In genomic region chr2:197354169-197354558, GRCh38 we compare ENCODE assay signal across 24 cellular contexts. TPM values are rescaled to one million over a fixed set of nuclear protein-coding genes. Genes with fewer than 3 reads are reported as not detected.
DNase-seq lines count a peak whose midpoint lies in the region; ATAC-seq, FAIRE-seq and TF ChIP-seq lines count a peak whose summit lies in the region.
"Had no signal": no experiment of that assay in that cellular context is flagged by ENCODE, and none has a peak within 500 bp of the region (broad histone marks: within the 10 kb centered on the region; RNA-seq: fewer than 3 reads in every experiment).

No MANE protein-coding gene starts in this region.

- no peaks in the 10 kb centered on the region for H3K9me3 Mint-ChIP-seq in T-helper 2 cell treated with Interferon-gamma antibody and Interleukin-4, amounts not matched to agents 5 μg/mL and 100 μg/mL, for 36 hours
- H3K9me3 Mint-ChIP-seq: CD4-positive, alpha-beta T cell; CD8-positive, alpha-beta memory T cell; HFFc6 had no signal

- no peak overlapping the region for H2AFZ ChIP-seq in SU-DHL-6 (ENCODE audit: low read depth, low read length, severe bottlenecking)

- no peaks in the 10 kb centered on the region for H3K36me3 Mint-ChIP-seq in T-helper 2 cell treated with Interferon-gamma antibody and Interleukin-4, amounts not matched to agents 5 μg/mL and 100 μg/mL, for 36 hours (ENCODE audit: low read depth)
- H3K36me3 Mint-ChIP-seq: CD14-positive monocyte; CD8-positive, alpha-beta memory T cell had no signal

- H3K27ac ChIP-seq in SU-DHL-6 (ENCODE audit: low read depth, low read length) (no peak overlapping the region), small intestine (ENCODE audit: low read depth in 1 of 2, low read length in 1 of 2) (no peak overlapping the region)
- H3K27ac ChIP-seq: 22Rv1; BLaER1 treated with 17β-estradiol and CSF1 and Interleukin-3, amounts not matched to agents 10 nM and 100 nM had no signal

- H3K4me2 ChIP-seq in SU-DHL-6 (ENCODE audit: low read depth, low read length, poor library complexity, severe bottlenecking) = peak overlapping the region; percentile 71
- H3K4me2 ChIP-seq: BLaER1 treated with 17β-estradiol and CSF1 and Interleukin-3, amounts not matched to agents 10 nM and 100 nM had no signal

- peaks cover 40% of the 10 kb centered on the region for H3K79me2 ChIP-seq in SU-DHL-6 (ENCODE audit: insufficient read depth, low read length)

- peaks cover 10% of the 10 kb centered on the region for H3K4me1 Mint-ChIP-seq in T-helper 2 cell treated with Interferon-gamma antibody and Interleukin-4, amounts not matched to agents 5 μg/mL and 100 μg/mL, for 36 hours (ENCODE audit: low read depth)

- no peak for TF ChIP-seq CTCF in SU-DHL-6 (IDR thresholded peaks at IDR 0.05; ENCODE audit: insufficient read depth, low read length, poor library complexity, severe bottlenecking)

- peak overlapping the region; percentile 60; the same call in 1 of the 2 replicates for H3K9ac ChIP-seq in SU-DHL-6 (ENCODE audit: low read length)
- H3K9ac ChIP-seq: BLaER1 treated with 17β-estradiol and CSF1 and Interleukin-3, amounts not matched to agents 10 nM and 100 nM had no signal

- H3K27ac Mint-ChIP-seq in T-helper 2 cell treated with Interferon-gamma antibody and Interleukin-4, amounts not matched to agents 5 μg/mL and 100 μg/mL, for 36 hours = no peak overlapping the region
- H3K27ac Mint-ChIP-seq: CD14-positive monocyte; CD4-positive, alpha-beta T cell; CD8-positive, alpha-beta memory T cell; HFFc6 had no signal

- FAIRE-seq in small intestine (lab: Jason Lieb, UNC) = no peak
- FAIRE-seq: D721Med, GM12891, GM18507, H54 had no signal

- H4K20me1 ChIP-seq in SU-DHL-6 (ENCODE audit: low read depth, low read length) = no peaks in the 10 kb centered on the region
- H4K20me1 ChIP-seq: BLaER1 treated with 17β-estradiol and CSF1 and Interleukin-3, amounts not matched to agents 10 nM and 100 nM had no signal

- H3K9me3 ChIP-seq in SU-DHL-6 (ENCODE audit: insufficient read depth, low read length) = no peaks in the 10 kb centered on the region
- no peaks in the 10 kb centered on the region for H3K9me3 ChIP-seq in small intestine (ENCODE audit: control insufficient read depth, low read depth)
- H3K9me3 ChIP-seq: BE2C; BLaER1 treated with 17β-estradiol and CSF1 and Interleukin-3, amounts not matched to agents 10 nM and 100 nM; HAP-1 had no signal

- no peaks in the 10 kb centered on the region for H3K27me3 Mint-ChIP-seq in T-helper 2 cell treated with Interferon-gamma antibody and Interleukin-4, amounts not matched to agents 5 μg/mL and 100 μg/mL, for 36 hours (ENCODE audit: low read depth)
- H3K27me3 Mint-ChIP-seq: CD4-positive, alpha-beta T cell; CD8-positive, alpha-beta memory T cell had no signal

- 75 to 85% (median 82%) methylated on average over 4 of the region's 4 CpGs for WGBS in small intestine, 3 donors

- no peak for DNase-seq in T-helper 2 cell treated with Interferon-gamma antibody and Interleukin-4, amounts not matched to agents 5 μg/mL and 100 μg/mL, for 36 hours (ENCODE audit: low spot score)
- DNase-seq in T-helper 2 cell (no peak), small intestine (peak; percentile 70), NCI-H2029 treated with DMSO at 0.1 percent for 48 hours (lab: John Stamatoyannopoulos, UW) (no peak), left cardiac atrium (no peak)
- DNase-seq: AML-193; BE2C; CD4-positive, alpha-beta T cell; CD8-positive, alpha-beta memory T cell; DMS 273 treated with DMSO at 0.1 percent for 48 hours; DMS79; GF-D8; GOT3; HFFc6 had no signal

- no peaks in the 10 kb centered on the region for H3K36me3 ChIP-seq in SU-DHL-6 (ENCODE audit: low read length)
- no peaks in the 10 kb centered on the region for H3K36me3 ChIP-seq in small intestine (ENCODE audit: control insufficient read depth in 2 of 2, insufficient read depth in 2 of 2, low read length in 2 of 2)
- H3K36me3 ChIP-seq: BE2C; BLaER1 treated with 17β-estradiol and CSF1 and Interleukin-3, amounts not matched to agents 10 nM and 100 nM; HAP-1 had no signal

- no peaks in the 10 kb centered on the region for H3K4me1 ChIP-seq in small intestine (ENCODE audit: control insufficient read depth in 2 of 2, insufficient read depth in 1 of 2, low read depth in 1 of 2, low read length in 1 of 2)
- H3K4me1 ChIP-seq: BE2C; BLaER1 treated with 17β-estradiol and CSF1 and Interleukin-3, amounts not matched to agents 10 nM and 100 nM; HAP-1 had no signal

- no peaks in the 10 kb centered on the region for H3K9me2 ChIP-seq in SU-DHL-6 (replicated peaks; ENCODE audit: insufficient read depth, low read length)

- H3K27me3 ChIP-seq in SU-DHL-6 (ENCODE audit: low read length) = no peaks in the 10 kb centered on the region
- no peaks in the 10 kb centered on the region for H3K27me3 ChIP-seq in small intestine (ENCODE audit: control insufficient read depth in 2 of 2, insufficient read depth in 2 of 2, low read length in 2 of 2)
- H3K27me3 ChIP-seq: BE2C; BLaER1 treated with 17β-estradiol and CSF1 and Interleukin-3, amounts not matched to agents 10 nM and 100 nM had no signal

- H3K4me3 ChIP-seq in SU-DHL-6 (ENCODE audit: insufficient read depth, low read length, poor library complexity, severe bottlenecking) (peak overlapping the region; percentile 57), small intestine (ENCODE audit: low read depth in 1 of 2, low read length in 2 of 2) (no peak overlapping the region)
- H3K4me3 ChIP-seq: BLaER1 treated with 17β-estradiol and CSF1 and Interleukin-3, amounts not matched to agents 10 nM and 100 nM; HAP-1 had no signal

- ATAC-seq in left cardiac atrium = no peak

- 0 out of 2 replicates have a peak, but pooled peaks cover 7% of the 10 kb centered on the region for H3F3A ChIP-seq in SU-DHL-6 (ENCODE audit: insufficient read depth)

- peak overlapping the region; percentile 19 for H3K4me3 Mint-ChIP-seq in T-helper 2 cell treated with Interferon-gamma antibody and Interleukin-4, amounts not matched to agents 5 μg/mL and 100 μg/mL, for 36 hours
- H3K4me3 Mint-ChIP-seq: CD14-positive monocyte; CD4-positive, alpha-beta T cell; CD8-positive, alpha-beta memory T cell; HFFc6 had no signal

- intact Hi-C loops in left cardiac atrium (cut with DNase I) = no loop called here

RNA-seq across cellular contexts. Expression of gene ANKRD44, which starts 43.6 kb away (rescaled TPM):
- 1 to 10 TPM in 2 of 3 donors, under 1 TPM in 1; 0.89 to 2.0 (median 1.4) TPM for polyA plus RNA-seq in small intestine
- total RNA-seq in left cardiac atrium = 10 to 100 TPM; 10.2 to 16.8 TPM
- total RNA-seq: G401 had no signal
